2 cellular contexts compared by ENCODE assay signal in genomic region chr3:185106491-185106890, GRCh38. TPM values are rescaled to one million over a fixed set of nuclear protein-coding genes. Genes with fewer than 3 reads are reported as not detected.
"Had no signal": no experiment of that assay in that cellular context is flagged by ENCODE, and none has a peak within 500 bp of the region (broad histone marks: within the 10 kb centered on the region; RNA-seq: fewer than 3 reads in every experiment).

No MANE protein-coding gene starts in this region.

RNA-seq across cellular contexts. Expression of gene C3orf70, which starts 46.4 kb away (rescaled TPM):
- total RNA-seq: myocyte had no signal
- polyA plus RNA-seq: naive thymus-derived CD4-positive, alpha-beta T cell had no signal
